ENCODE assay signal across 1 cellular context in the genomic region with DNA sequence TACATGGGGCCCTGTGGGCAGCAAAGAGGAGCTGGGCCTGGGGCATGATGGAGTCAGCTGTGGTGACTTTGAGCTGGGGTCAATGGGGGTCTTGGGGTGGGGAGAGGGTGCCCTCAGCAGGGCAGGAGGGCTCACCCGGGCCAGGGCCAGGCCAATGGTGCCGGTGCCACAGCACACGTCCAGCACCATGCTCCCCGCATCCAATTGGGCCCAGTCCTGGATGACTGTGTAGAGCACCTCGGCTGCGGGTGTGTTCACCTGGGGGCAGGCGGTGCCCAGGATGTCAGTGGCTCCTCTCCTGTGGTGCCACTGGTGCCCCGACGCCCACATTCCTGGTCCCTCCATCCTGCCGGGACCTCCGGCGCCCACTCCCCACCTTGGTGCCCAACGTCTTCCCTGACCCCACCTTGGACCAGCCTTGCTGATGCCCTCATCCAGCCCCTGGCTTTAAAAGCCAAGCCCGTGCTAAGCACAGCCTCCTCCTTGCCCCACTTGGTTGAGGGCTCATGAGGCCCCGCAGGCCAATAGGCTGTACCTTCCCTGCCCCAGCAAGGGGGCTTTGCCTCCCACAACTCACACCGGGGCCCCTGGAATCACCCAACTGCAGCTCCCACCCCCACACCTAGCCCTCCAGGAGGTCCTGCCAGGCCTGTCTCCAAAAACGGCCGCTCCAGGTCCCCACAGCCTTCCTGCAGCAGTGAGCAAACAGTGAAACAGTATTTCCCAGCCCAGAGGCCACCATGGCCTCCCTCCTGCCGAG.
TF ChIP-seq lines count a peak whose summit lies in the region.

No MANE protein-coding gene starts in this region.

TF ChIP-seq in K562, 482 proteins besides CTCF, POLR2A, EP300 and RAD21 (continues in another document):
- TF ChIP-seq POLR2G (IDR thresholded peaks at IDR 0.05; ENCODE audit: low read depth, low read length) (peak; percentile 81), ZC3H4 (CRISPR knock-in tag; IDR thresholded peaks at IDR 0.05; ENCODE audit: borderline replicate concordance) (no peak), RBFOX2 (IDR thresholded peaks at IDR 0.05; ENCODE audit: low read depth, low read length) (peak; percentile 49; the same call in 1 of the 2 replicates), RBM34 (IDR thresholded peaks at IDR 0.05; ENCODE audit: borderline replicate concordance, insufficient read depth, low read length) (no peak), CEBPB (tag; IDR thresholded peaks at IDR 0.05) (no peak), CREBBP (IDR thresholded peaks at IDR 0.05; ENCODE audit: low read depth, low read length) (no peak), ARNT (IDR thresholded peaks at IDR 0.05) (no peak), SIN3A (IDR thresholded peaks at IDR 0.05; ENCODE audit: borderline replicate concordance in 2 of 2, control insufficient read depth in 1 of 2, low read depth in 2 of 2, low read length in 2 of 2) (no peak), ZFPM2 (CRISPR knock-in tag; IDR thresholded peaks at IDR 0.05) (peak; percentile 74), ELF2 (CRISPR knock-in tag; IDR thresholded peaks at IDR 0.05) (peak; percentile 53; the same call in 1 of the 2 replicates), EZH2 (IDR thresholded peaks at IDR 0.05; ENCODE audit: borderline replicate concordance, low read depth, low read length) (no peak), KDM5B (IDR thresholded peaks at IDR 0.05; ENCODE audit: insufficient replicate concordance, low read depth, low read length) (peak; percentile 24), SUPT5H (IDR thresholded peaks at IDR 0.05) (peak; percentile 54), MAFK (IDR thresholded peaks at IDR 0.05; ENCODE audit: low read length) (no peak), CBX2 (IDR thresholded peaks at IDR 0.05; ENCODE audit: insufficient read depth, low read length, poor library complexity, severe bottlenecking) (no peak), HOXB6 (CRISPR knock-in tag; IDR thresholded peaks at IDR 0.05; ENCODE audit: borderline replicate concordance) (peak; percentile 67; the same call in 1 of the 2 replicates), GABPA (tag; conservative IDR thresholded peaks at IDR 0.05; ENCODE audit: low read depth) (no peak), KDM1A (IDR thresholded peaks at IDR 0.05) (no peak), PHB (CRISPR knock-in tag; IDR thresholded peaks at IDR 0.05) (0 out of 2 replicates have a peak, but pooled peaks have one; percentile 50), RFX7 (CRISPR knock-in tag; IDR thresholded peaks at IDR 0.05) (no peak), HDAC8 (tag; IDR thresholded peaks at IDR 0.05) (no peak), NELFE (IDR thresholded peaks at IDR 0.05; ENCODE audit: insufficient read depth, insufficient read length) (no peak), RHOXF2B (CRISPR knock-in tag; conservative IDR thresholded peaks at IDR 0.05) (0 out of 2 replicates have a peak, but pooled peaks have one; percentile 63), ZNF778 (CRISPR knock-in tag; IDR thresholded peaks at IDR 0.05) (no peak), ZFP30 (CRISPR knock-in tag; IDR thresholded peaks at IDR 0.05; ENCODE audit: borderline replicate concordance) (no peak), MCM2 (IDR thresholded peaks at IDR 0.05; ENCODE audit: low read depth) (no peak), BRF1 (IDR thresholded peaks at IDR 0.05; ENCODE audit: borderline replicate concordance, extremely low read depth, insufficient read length) (no peak), SOX6 (IDR thresholded peaks at IDR 0.05) (no peak), TAF15 (IDR thresholded peaks at IDR 0.05; ENCODE audit: low read depth, low read length) (peak; percentile 47; the same call in 1 of the 2 replicates), NCOA1 (IDR thresholded peaks at IDR 0.05; ENCODE audit: low read depth) (no peak), HDAC6 (IDR thresholded peaks at IDR 0.05; ENCODE audit: low read depth, low read length) (peak; percentile 51; the same call in 1 of the 2 replicates), RBBP5 (IDR thresholded peaks at IDR 0.05; ENCODE audit: borderline replicate concordance, insufficient read depth, low read length, poor library complexity, severe bottlenecking) (no peak)
- TF ChIP-seq, protein P1, sequence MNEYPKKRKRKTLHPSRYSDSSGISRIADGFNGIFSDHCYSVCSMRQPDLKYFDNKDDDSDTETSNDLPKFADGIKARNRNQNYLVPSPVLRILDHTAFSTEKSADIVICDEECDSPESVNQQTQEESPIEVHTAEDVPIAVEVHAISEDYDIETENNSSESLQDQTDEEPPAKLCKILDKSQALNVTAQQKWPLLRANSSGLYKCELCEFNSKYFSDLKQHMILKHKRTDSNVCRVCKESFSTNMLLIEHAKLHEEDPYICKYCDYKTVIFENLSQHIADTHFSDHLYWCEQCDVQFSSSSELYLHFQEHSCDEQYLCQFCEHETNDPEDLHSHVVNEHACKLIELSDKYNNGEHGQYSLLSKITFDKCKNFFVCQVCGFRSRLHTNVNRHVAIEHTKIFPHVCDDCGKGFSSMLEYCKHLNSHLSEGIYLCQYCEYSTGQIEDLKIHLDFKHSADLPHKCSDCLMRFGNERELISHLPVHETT (CRISPR knock-in tag; conservative IDR thresholded peaks at IDR 0.05 in 1 of 2, IDR thresholded peaks at IDR 0.05 in 1 of 2), result no peak
- TF ChIP-seq, protein P2, sequence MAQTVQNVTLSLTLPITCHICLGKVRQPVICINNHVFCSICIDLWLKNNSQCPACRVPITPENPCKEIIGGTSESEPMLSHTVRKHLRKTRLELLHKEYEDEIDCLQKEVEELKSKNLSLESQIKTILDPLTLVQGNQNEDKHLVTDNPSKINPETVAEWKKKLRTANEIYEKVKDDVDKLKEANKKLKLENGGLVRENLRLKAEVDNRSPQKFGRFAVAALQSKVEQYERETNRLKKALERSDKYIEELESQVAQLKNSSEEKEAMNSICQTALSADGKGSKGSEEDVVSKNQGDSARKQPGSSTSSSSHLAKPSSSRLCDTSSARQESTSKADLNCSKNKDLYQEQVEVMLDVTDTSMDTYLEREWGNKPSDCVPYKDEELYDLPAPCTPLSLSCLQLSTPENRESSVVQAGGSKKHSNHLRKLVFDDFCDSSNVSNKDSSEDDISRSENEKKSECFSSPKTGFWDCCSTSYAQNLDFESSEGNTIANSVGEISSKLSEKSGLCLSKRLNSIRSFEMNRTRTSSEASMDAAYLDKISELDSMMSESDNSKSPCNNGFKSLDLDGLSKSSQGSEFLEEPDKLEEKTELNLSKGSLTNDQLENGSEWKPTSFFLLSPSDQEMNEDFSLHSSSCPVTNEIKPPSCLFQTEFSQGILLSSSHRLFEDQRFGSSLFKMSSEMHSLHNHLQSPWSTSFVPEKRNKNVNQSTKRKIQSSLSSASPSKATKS (CRISPR knock-in tag; IDR thresholded peaks at IDR 0.05), result no peak
- TF ChIP-seq, protein P3, sequence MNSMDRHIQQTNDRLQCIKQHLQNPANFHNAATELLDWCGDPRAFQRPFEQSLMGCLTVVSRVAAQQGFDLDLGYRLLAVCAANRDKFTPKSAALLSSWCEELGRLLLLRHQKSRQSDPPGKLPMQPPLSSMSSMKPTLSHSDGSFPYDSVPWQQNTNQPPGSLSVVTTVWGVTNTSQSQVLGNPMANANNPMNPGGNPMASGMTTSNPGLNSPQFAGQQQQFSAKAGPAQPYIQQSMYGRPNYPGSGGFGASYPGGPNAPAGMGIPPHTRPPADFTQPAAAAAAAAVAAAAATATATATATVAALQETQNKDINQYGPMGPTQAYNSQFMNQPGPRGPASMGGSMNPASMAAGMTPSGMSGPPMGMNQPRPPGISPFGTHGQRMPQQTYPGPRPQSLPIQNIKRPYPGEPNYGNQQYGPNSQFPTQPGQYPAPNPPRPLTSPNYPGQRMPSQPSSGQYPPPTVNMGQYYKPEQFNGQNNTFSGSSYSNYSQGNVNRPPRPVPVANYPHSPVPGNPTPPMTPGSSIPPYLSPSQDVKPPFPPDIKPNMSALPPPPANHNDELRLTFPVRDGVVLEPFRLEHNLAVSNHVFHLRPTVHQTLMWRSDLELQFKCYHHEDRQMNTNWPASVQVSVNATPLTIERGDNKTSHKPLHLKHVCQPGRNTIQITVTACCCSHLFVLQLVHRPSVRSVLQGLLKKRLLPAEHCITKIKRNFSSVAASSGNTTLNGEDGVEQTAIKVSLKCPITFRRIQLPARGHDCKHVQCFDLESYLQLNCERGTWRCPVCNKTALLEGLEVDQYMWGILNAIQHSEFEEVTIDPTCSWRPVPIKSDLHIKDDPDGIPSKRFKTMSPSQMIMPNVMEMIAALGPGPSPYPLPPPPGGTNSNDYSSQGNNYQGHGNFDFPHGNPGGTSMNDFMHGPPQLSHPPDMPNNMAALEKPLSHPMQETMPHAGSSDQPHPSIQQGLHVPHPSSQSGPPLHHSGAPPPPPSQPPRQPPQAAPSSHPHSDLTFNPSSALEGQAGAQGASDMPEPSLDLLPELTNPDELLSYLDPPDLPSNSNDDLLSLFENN (IDR thresholded peaks at IDR 0.05; ENCODE audit: low read depth in 2 of 2, low read length in 2 of 2), result no peak
- TF ChIP-seq, protein P4, sequence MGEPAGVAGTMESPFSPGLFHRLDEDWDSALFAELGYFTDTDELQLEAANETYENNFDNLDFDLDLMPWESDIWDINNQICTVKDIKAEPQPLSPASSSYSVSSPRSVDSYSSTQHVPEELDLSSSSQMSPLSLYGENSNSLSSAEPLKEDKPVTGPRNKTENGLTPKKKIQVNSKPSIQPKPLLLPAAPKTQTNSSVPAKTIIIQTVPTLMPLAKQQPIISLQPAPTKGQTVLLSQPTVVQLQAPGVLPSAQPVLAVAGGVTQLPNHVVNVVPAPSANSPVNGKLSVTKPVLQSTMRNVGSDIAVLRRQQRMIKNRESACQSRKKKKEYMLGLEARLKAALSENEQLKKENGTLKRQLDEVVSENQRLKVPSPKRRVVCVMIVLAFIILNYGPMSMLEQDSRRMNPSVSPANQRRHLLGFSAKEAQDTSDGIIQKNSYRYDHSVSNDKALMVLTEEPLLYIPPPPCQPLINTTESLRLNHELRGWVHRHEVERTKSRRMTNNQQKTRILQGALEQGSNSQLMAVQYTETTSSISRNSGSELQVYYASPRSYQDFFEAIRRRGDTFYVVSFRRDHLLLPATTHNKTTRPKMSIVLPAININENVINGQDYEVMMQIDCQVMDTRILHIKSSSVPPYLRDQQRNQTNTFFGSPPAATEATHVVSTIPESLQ (CRISPR knock-in tag; IDR thresholded peaks at IDR 0.05), result no peak
- TF ChIP-seq, protein P5, sequence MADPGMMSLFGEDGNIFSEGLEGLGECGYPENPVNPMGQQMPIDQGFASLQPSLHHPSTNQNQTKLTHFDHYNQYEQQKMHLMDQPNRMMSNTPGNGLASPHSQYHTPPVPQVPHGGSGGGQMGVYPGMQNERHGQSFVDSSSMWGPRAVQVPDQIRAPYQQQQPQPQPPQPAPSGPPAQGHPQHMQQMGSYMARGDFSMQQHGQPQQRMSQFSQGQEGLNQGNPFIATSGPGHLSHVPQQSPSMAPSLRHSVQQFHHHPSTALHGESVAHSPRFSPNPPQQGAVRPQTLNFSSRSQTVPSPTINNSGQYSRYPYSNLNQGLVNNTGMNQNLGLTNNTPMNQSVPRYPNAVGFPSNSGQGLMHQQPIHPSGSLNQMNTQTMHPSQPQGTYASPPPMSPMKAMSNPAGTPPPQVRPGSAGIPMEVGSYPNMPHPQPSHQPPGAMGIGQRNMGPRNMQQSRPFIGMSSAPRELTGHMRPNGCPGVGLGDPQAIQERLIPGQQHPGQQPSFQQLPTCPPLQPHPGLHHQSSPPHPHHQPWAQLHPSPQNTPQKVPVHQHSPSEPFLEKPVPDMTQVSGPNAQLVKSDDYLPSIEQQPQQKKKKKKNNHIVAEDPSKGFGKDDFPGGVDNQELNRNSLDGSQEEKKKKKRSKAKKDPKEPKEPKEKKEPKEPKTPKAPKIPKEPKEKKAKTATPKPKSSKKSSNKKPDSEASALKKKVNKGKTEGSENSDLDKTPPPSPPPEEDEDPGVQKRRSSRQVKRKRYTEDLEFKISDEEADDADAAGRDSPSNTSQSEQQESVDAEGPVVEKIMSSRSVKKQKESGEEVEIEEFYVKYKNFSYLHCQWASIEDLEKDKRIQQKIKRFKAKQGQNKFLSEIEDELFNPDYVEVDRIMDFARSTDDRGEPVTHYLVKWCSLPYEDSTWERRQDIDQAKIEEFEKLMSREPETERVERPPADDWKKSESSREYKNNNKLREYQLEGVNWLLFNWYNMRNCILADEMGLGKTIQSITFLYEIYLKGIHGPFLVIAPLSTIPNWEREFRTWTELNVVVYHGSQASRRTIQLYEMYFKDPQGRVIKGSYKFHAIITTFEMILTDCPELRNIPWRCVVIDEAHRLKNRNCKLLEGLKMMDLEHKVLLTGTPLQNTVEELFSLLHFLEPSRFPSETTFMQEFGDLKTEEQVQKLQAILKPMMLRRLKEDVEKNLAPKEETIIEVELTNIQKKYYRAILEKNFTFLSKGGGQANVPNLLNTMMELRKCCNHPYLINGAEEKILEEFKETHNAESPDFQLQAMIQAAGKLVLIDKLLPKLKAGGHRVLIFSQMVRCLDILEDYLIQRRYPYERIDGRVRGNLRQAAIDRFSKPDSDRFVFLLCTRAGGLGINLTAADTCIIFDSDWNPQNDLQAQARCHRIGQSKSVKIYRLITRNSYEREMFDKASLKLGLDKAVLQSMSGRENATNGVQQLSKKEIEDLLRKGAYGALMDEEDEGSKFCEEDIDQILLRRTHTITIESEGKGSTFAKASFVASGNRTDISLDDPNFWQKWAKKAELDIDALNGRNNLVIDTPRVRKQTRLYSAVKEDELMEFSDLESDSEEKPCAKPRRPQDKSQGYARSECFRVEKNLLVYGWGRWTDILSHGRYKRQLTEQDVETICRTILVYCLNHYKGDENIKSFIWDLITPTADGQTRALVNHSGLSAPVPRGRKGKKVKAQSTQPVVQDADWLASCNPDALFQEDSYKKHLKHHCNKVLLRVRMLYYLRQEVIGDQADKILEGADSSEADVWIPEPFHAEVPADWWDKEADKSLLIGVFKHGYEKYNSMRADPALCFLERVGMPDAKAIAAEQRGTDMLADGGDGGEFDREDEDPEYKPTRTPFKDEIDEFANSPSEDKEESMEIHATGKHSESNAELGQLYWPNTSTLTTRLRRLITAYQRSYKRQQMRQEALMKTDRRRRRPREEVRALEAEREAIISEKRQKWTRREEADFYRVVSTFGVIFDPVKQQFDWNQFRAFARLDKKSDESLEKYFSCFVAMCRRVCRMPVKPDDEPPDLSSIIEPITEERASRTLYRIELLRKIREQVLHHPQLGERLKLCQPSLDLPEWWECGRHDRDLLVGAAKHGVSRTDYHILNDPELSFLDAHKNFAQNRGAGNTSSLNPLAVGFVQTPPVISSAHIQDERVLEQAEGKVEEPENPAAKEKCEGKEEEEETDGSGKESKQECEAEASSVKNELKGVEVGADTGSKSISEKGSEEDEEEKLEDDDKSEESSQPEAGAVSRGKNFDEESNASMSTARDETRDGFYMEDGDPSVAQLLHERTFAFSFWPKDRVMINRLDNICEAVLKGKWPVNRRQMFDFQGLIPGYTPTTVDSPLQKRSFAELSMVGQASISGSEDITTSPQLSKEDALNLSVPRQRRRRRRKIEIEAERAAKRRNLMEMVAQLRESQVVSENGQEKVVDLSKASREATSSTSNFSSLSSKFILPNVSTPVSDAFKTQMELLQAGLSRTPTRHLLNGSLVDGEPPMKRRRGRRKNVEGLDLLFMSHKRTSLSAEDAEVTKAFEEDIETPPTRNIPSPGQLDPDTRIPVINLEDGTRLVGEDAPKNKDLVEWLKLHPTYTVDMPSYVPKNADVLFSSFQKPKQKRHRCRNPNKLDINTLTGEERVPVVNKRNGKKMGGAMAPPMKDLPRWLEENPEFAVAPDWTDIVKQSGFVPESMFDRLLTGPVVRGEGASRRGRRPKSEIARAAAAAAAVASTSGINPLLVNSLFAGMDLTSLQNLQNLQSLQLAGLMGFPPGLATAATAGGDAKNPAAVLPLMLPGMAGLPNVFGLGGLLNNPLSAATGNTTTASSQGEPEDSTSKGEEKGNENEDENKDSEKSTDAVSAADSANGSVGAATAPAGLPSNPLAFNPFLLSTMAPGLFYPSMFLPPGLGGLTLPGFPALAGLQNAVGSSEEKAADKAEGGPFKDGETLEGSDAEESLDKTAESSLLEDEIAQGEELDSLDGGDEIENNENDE (IDR thresholded peaks at IDR 0.05; ENCODE audit: low read depth, low read length), result peak; percentile 6
